14 cellular contexts compared by ENCODE assay signal in the genomic region with DNA sequence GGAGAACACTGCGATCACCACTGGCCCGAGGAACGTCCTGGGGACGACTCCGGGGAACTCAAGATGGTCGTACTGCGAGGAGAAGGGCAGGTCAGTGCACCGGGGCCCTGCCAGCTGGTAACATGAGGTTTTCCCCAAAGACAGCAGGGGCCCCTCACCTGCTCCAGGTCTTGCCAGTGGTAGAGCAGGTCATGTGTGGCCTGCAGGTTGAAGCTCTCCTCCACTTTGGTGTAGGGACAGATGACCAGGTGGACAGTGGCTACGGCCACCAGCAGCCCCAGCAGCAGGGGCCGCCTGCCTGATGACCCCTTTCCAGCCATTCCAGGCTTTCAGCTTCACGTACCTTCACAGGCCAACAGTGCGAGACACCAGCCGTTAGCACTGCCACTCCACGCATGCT. TPM values are rescaled to one million over a fixed set of nuclear protein-coding genes. Genes with fewer than 3 reads are reported as not detected.
DNase-seq lines count a peak whose midpoint lies in the region; ATAC-seq and TF ChIP-seq lines count a peak whose summit lies in the region.
"Had no signal": no experiment of that assay in that cellular context is flagged by ENCODE, and none has a peak within 500 bp of the region (broad histone marks: within the 10 kb centered on the region; RNA-seq: fewer than 3 reads in every experiment).

No MANE protein-coding gene starts in this region.

- no peaks in the 10 kb centered on the region for H3K27me3 Mint-ChIP-seq in osteocyte (ENCODE audit: unreplicated experiment)
- H3K27me3 Mint-ChIP-seq: CD4-positive, alpha-beta memory T cell had no signal

- peaks cover 8% of the 10 kb centered on the region for H3K79me2 ChIP-seq in osteoblast (ENCODE audit: insufficient read depth, low read length)

- no peak overlapping the region for H3K27ac Mint-ChIP-seq in osteocyte (ENCODE audit: unreplicated experiment)
- H3K27ac Mint-ChIP-seq: GM23338 had no signal

- H3K36me3 Mint-ChIP-seq in osteocyte (ENCODE audit: unreplicated experiment): peaks cover 10% of the 10 kb centered on the region

- intact Hi-C loops in lower lobe of right lung (cut with DNase I): no loop called here

- H3K4me1 Mint-ChIP-seq in osteocyte (ENCODE audit: unreplicated experiment): peaks cover 7% of the 10 kb centered on the region
- H3K4me1 Mint-ChIP-seq: GM23338 had no signal

- DNase-seq in RWPE2 (ENCODE audit: low spot score): peak; percentile 45
- peak; percentile 43 for DNase-seq in lower lobe of right lung
- DNase-seq in osteoblast (ENCODE audit: insufficient read length, low spot score, missing footprints): peak; percentile 66
- no peak for DNase-seq in osteocyte (ENCODE audit: extremely low spot score, unreplicated experiment)
- no peak for DNase-seq in activated CD4-positive, alpha-beta T cell treated with anti-CD3 and anti-CD28 coated beads, Interleukin-2, amount 50 U/mL, for 48 hours
- DNase-seq: ACHN; CD4-positive, alpha-beta memory T cell; DMS153; GDM1; HCEC 1CT; IMR-90 had no signal

- H3K9me3 ChIP-seq in RWPE2 (ENCODE audit: severe bottlenecking) (no peaks in the 10 kb centered on the region), lower lobe of right lung (no peaks in the 10 kb centered on the region), osteoblast (ENCODE audit: low read depth, low read length) (no peaks in the 10 kb centered on the region)

- H3K4me1 ChIP-seq in RWPE2 (ENCODE audit: insufficient read depth, poor library complexity, severe bottlenecking) (no peaks in the 10 kb centered on the region), lower lobe of right lung (peaks cover 12% of the 10 kb centered on the region), osteoblast (ENCODE audit: insufficient read depth, low read length) (no peaks in the 10 kb centered on the region)

- H3K4me3 Mint-ChIP-seq in osteocyte (ENCODE audit: unreplicated experiment): no peak overlapping the region
- H3K4me3 Mint-ChIP-seq: CD4-positive, alpha-beta memory T cell; GM23338 had no signal

- H4K20me1 ChIP-seq in osteoblast (ENCODE audit: insufficient read depth, low read length): no peaks in the 10 kb centered on the region

- no peak overlapping the region for H2AFZ ChIP-seq in osteoblast (ENCODE audit: low read length)
- H2AFZ ChIP-seq: GM23338 had no signal

- H3K4me3 ChIP-seq in RWPE2 (ENCODE audit: severe bottlenecking) (no peak overlapping the region), lower lobe of right lung (no peak overlapping the region), osteoblast (ENCODE audit: insufficient read depth, low read length) (no peak overlapping the region)
- H3K4me3 ChIP-seq: GM23338 had no signal

- ATAC-seq in RWPE2 (ENCODE audit: low read depth) (no peak), lower lobe of right lung (no peak), HG02759 (IDR thresholded peaks at IDR 0.05; ENCODE audit: unreplicated experiment) (no peak)
- ATAC-seq: GM23338 had no signal

- TF ChIP-seq CTCF in RWPE2 (IDR thresholded peaks at IDR 0.05; ENCODE audit: poor library complexity, severe bottlenecking) (no peak), lower lobe of right lung (IDR thresholded peaks at IDR 0.05) (no peak), osteoblast (IDR thresholded peaks at IDR 0.05; ENCODE audit: extremely low read depth, low read depth, low read length) (no peak), osteocyte (IDR thresholded peaks at IDR 0.05) (no peak)

- H3K27ac ChIP-seq in RWPE2 (ENCODE audit: poor library complexity, severe bottlenecking): no peak overlapping the region
- no peak overlapping the region for H3K27ac ChIP-seq in lower lobe of right lung
- H3K27ac ChIP-seq in osteoblast (ENCODE audit: low read depth, low read length): no peak overlapping the region
- H3K27ac ChIP-seq: C4-2B had no signal

- H3K9me3 Mint-ChIP-seq in osteocyte (ENCODE audit: unreplicated experiment): no peaks in the 10 kb centered on the region
- H3K9me3 Mint-ChIP-seq: CD4-positive, alpha-beta memory T cell; GM23338 had no signal

- H3K4me2 ChIP-seq in osteoblast (ENCODE audit: insufficient read depth, low read length): no peak overlapping the region
- H3K4me2 ChIP-seq: GM23338 had no signal

- H3K36me3 ChIP-seq in RWPE2 (ENCODE audit: low read depth) (peaks cover 67% of the 10 kb centered on the region), lower lobe of right lung (peaks cover 46% of the 10 kb centered on the region), osteoblast (ENCODE audit: insufficient read depth, low read length) (peaks cover 16% of the 10 kb centered on the region)

- no peaks in the 10 kb centered on the region for H3K27me3 ChIP-seq in RWPE2 (ENCODE audit: insufficient read depth, poor library complexity, severe bottlenecking)
- H3K27me3 ChIP-seq in lower lobe of right lung (ENCODE audit: low read depth): no peaks in the 10 kb centered on the region
- no peaks in the 10 kb centered on the region for H3K27me3 ChIP-seq in osteoblast (ENCODE audit: insufficient read depth, low read length)

RNA-seq across cellular contexts. Expression of gene ALG12, which starts 4.8 kb away (rescaled TPM):
- total RNA-seq in lower lobe of right lung: 25.9 TPM
- 18.8 and 20.0 TPM in 2 replicates for total RNA-seq in osteoblast
- total RNA-seq in osteocyte: 27.1 and 27.9 TPM in 2 replicates

RNA-seq across cellular contexts. Expression of gene CRELD2, which starts 5.0 kb away (rescaled TPM):
- total RNA-seq in lower lobe of right lung (42.7 TPM), osteoblast (28.0 and 31.1 TPM in 2 replicates), osteocyte (54.9 and 55.5 TPM in 2 replicates)

RNA-seq across cellular contexts. Expression of gene PIM3, which starts 47.1 kb away (rescaled TPM):
- total RNA-seq in lower lobe of right lung (94.7 TPM), osteoblast (14.4 and 19.9 TPM in 2 replicates), osteocyte (18.6 TPM in 2 replicates)

RNA-seq across cellular contexts. Expression of gene ZBED4, which starts 59.8 kb away (rescaled TPM):
- total RNA-seq in lower lobe of right lung (12.7 TPM), osteoblast (8.0 and 8.3 TPM in 2 replicates), osteocyte (17.2 and 17.3 TPM in 2 replicates)

Comparison
In these comparisons a context has a peak if more than half of its experiments do, and no peak if none do; other contexts are left out.
1. DNase-seq: peak in RWPE2 (single experiment), lower lobe of right lung (single experiment) and osteoblast (single experiment); none in osteocyte (single experiment) and activated CD4-positive, alpha-beta T cell treated with anti-CD3 and anti-CD28 coated beads, Interleukin-2, amount 50 U/mL, for 48 hours (0 of 2).